In the genomic region with DNA sequence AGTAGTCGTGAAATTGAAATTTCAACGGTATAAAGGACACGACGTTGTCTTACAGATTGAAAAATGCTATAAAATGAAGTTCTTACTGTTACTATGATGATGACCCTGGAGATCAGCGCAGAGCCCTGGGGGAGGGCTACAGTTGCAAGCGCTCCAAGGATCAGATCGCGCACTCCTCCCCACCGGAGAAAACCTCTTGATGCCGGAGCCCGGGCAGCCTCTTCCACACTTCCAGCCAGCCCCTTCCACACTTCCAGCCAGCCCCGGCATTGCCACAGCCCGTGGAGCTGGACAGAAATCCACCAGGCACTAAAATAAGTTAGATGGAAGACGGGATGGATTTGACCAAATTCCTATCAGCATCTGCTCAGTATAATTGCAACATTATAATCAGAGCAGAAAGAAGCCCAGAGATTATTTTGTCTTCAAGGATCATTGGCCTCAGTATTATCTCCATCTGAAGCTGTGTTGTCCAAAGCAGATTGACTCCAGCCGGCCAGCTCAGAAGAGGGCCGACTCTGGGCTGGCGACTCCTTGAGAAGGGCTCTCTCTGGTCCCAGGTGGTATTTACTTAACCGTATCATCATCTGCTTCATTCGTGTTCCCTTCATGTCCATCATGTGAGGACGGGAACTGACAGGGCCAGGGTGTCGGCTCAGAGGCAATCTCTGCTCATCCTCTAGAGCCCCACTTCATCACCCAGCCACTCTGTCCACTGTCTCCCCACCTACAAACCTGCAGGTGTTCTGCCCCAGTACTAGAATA, we compare ENCODE assay signal across 8 cellular contexts. TPM values are rescaled to one million over a fixed set of nuclear protein-coding genes. Genes with fewer than 3 reads are reported as not detected.
DNase-seq lines count a peak whose midpoint lies in the region; ATAC-seq and TF ChIP-seq lines count a peak whose summit lies in the region.

No MANE protein-coding gene starts in this region.

- peak overlapping the region; percentile 69 for H3K27ac Mint-ChIP-seq in chondrocyte (ENCODE audit: unreplicated experiment)
- no peak overlapping the region for H3K27ac Mint-ChIP-seq in natural killer cell treated with Interleukin-12 subunit alpha and Interleukin-12 subunit beta and Interleukin-15 and Interleukin-18, amount 100 ng/mL, for 72 hours

- DNase-seq in AG10803 (ENCODE audit: low read depth) (no peak), Karpas-422 (peak; percentile 19), chondrocyte (ENCODE audit: low spot score) (peak; percentile 47), NCI-H446 treated with DMSO at 0.1 percent for 48 hours (lab: John Stamatoyannopoulos, UW) (no peak), NCI-H2081 treated with DMSO at 0.1 percent for 48 hours (lab: John Stamatoyannopoulos, UW) (no peak)
- DNase-seq in natural killer cell treated with Interleukin-12 subunit alpha and Interleukin-12 subunit beta and Interleukin-15 and Interleukin-18, amount 100 ng/mL, for 72 hours (ENCODE audit: low spot score): no peak
- no peak for DNase-seq in NK-92 treated with Interleukin-12 subunit alpha and Interleukin-12 subunit beta, amount 100 ng/mL, for 24 hours (lab: John Stamatoyannopoulos, UW)

- peak overlapping the region; percentile 47 for H3K9ac ChIP-seq in Karpas-422 (ENCODE audit: low read length)

- H3K9me3 Mint-ChIP-seq in chondrocyte (ENCODE audit: low read depth): no peaks in the 10 kb centered on the region
- H3K9me3 Mint-ChIP-seq in natural killer cell treated with Interleukin-12 subunit alpha and Interleukin-12 subunit beta and Interleukin-15 and Interleukin-18, amount 100 ng/mL, for 72 hours: no peaks in the 10 kb centered on the region

- H3K9me3 ChIP-seq in Karpas-422 (ENCODE audit: low read length): no peaks in the 10 kb centered on the region

- peak overlapping the region; percentile 77 for H3K4me3 Mint-ChIP-seq in chondrocyte (ENCODE audit: unreplicated experiment)
- H3K4me3 Mint-ChIP-seq in natural killer cell treated with Interleukin-12 subunit alpha and Interleukin-12 subunit beta and Interleukin-15 and Interleukin-18, amount 100 ng/mL, for 72 hours: peak overlapping the region; percentile 87

- H3K4me1 ChIP-seq in Karpas-422 (ENCODE audit: low read length): peaks cover 31% of the 10 kb centered on the region

- H3K9me2 ChIP-seq in Karpas-422 (replicated peaks; ENCODE audit: insufficient read depth, low read length): no peaks in the 10 kb centered on the region

- no peak for ATAC-seq in natural killer cell treated with Interleukin-12 subunit alpha and Interleukin-12 subunit beta and Interleukin-15 and Interleukin-18, amount 100 ng/mL, for 72 hours
- no peak for ATAC-seq in GM18873 (IDR thresholded peaks at IDR 0.05; ENCODE audit: low FRiP score, unreplicated experiment)

- H3K4me1 Mint-ChIP-seq in chondrocyte (ENCODE audit: low read depth): peaks cover 24% of the 10 kb centered on the region
- peaks cover 10 to 12% of the 10 kb centered on the region in 2 donors for H3K4me1 Mint-ChIP-seq in natural killer cell treated with Interleukin-12 subunit alpha and Interleukin-12 subunit beta and Interleukin-15 and Interleukin-18, amount 100 ng/mL, for 72 hours (ENCODE audit: low read depth in 2 of 2)

- TF ChIP-seq CTCF in AG10803 (conservative IDR thresholded peaks at IDR 0.05; ENCODE audit: low read length): no peak
- no peak for TF ChIP-seq CTCF in chondrocyte (IDR thresholded peaks at IDR 0.05)

- H3K27ac ChIP-seq in Karpas-422 (ENCODE audit: low read length): no peak overlapping the region

- no peaks in the 10 kb centered on the region for H3K79me2 ChIP-seq in Karpas-422 (ENCODE audit: low read length)

- H3K36me3 ChIP-seq in Karpas-422 (ENCODE audit: insufficient read depth, low read length): no peaks in the 10 kb centered on the region

- peak overlapping the region; percentile 76 for H3K4me2 ChIP-seq in Karpas-422 (ENCODE audit: low read depth, low read length, poor library complexity, severe bottlenecking)

- H2AFZ ChIP-seq in Karpas-422 (ENCODE audit: low read length): peak overlapping the region; percentile 92

- no peaks in the 10 kb centered on the region for H3K27me3 ChIP-seq in Karpas-422 (ENCODE audit: low read length)

- H3K36me3 Mint-ChIP-seq in chondrocyte (ENCODE audit: low read depth): no peaks in the 10 kb centered on the region
- no peaks in the 10 kb centered on the region for H3K36me3 Mint-ChIP-seq in natural killer cell treated with Interleukin-12 subunit alpha and Interleukin-12 subunit beta and Interleukin-15 and Interleukin-18, amount 100 ng/mL, for 72 hours

- H3K4me3 ChIP-seq in AG10803 (ENCODE audit: low read length): peak overlapping the region; percentile 56
- peak overlapping the region; percentile 88 for H3K4me3 ChIP-seq in Karpas-422 (ENCODE audit: low read length)

- H3K27me3 Mint-ChIP-seq in chondrocyte (ENCODE audit: low read depth): no peaks in the 10 kb centered on the region
- H3K27me3 Mint-ChIP-seq in natural killer cell treated with Interleukin-12 subunit alpha and Interleukin-12 subunit beta and Interleukin-15 and Interleukin-18, amount 100 ng/mL, for 72 hours: peaks cover 41 to 58% of the 10 kb centered on the region in 2 donors

- H4K20me1 ChIP-seq in Karpas-422 (ENCODE audit: insufficient read depth, low read depth, low read length): no peaks in the 10 kb centered on the region

RNA-seq across cellular contexts. Expression of gene MICAL3, which starts 0.8 kb away (rescaled TPM):
- 54.9 and 64.1 TPM in 2 replicates for total RNA-seq in Karpas-422 (2014; rRNA removed; shearing (Covaris generic); ENCODE audit: low replicate concordance)
- total RNA-seq in chondrocyte: 49.6 to 74.4 TPM (median 68.2 TPM) in 3 replicates
- 10 to 100 TPM; 52.7 to 62.1 TPM for total RNA-seq in natural killer cell treated with Interleukin-12 subunit alpha and Interleukin-12 subunit beta and Interleukin-15 and Interleukin-18, amount 100 ng/mL, for 72 hours

RNA-seq across cellular contexts. Expression of gene PEX26, which starts 52.7 kb away (rescaled TPM):
- 22.4 and 27.5 TPM in 2 replicates for total RNA-seq in Karpas-422 (2014; rRNA removed; shearing (Covaris generic); ENCODE audit: low replicate concordance)
- total RNA-seq in chondrocyte: 33.4 to 34.4 TPM (median 33.7 TPM) in 3 replicates
- 10 to 100 TPM; 44.6 to 63.5 TPM for total RNA-seq in natural killer cell treated with Interleukin-12 subunit alpha and Interleukin-12 subunit beta and Interleukin-15 and Interleukin-18, amount 100 ng/mL, for 72 hours

Comparison
In these comparisons a context has a peak if more than half of its experiments do, and no peak if none do; other contexts are left out.
1. DNase-seq: peak in Karpas-422 (single experiment) and chondrocyte (single experiment); none in AG10803 (single experiment), natural killer cell treated with Interleukin-12 subunit alpha and Interleukin-12 subunit beta and Interleukin-15 and Interleukin-18, amount 100 ng/mL, for 72 hours (single experiment), NK-92 treated with Interleukin-12 subunit alpha and Interleukin-12 subunit beta, amount 100 ng/mL, for 24 hours (single experiment), NCI-H446 treated with DMSO at 0.1 percent for 48 hours (single experiment) and NCI-H2081 treated with DMSO at 0.1 percent for 48 hours (single experiment).